ENCODE assay signal across 29 cellular contexts in genomic region chr16:1505912-1506311, GRCh38. TPM values are rescaled to one million over a fixed set of nuclear protein-coding genes. Genes with fewer than 3 reads are reported as not detected.
"Had no signal": no experiment of that assay in that cellular context is flagged by ENCODE, and none has a peak within 500 bp of the region (broad histone marks: within the 10 kb centered on the region; RNA-seq: fewer than 3 reads in every experiment).

No MANE protein-coding gene starts in this region.

- FAIRE-seq: colon, endothelial cell of umbilical vein, frontal cortex, kidney had no signal

- H3K4me2 ChIP-seq: hepatocyte had no signal

- ATAC-seq: foreskin keratinocyte, gastroesophageal sphincter, heart left ventricle, left lung, left ventricle myocardium superior, lower lobe of right lung, mucosa of descending colon had no signal

- H3K4me3 Mint-ChIP-seq: immature natural killer cell, mesothelial cell of epicardium had no signal

- H3K27ac Mint-ChIP-seq: immature natural killer cell, mesothelial cell of epicardium had no signal

- H3K79me2 ChIP-seq: hepatocyte had no signal

- H3K4me1 ChIP-seq: foreskin keratinocyte had no signal

- H3K4me3 ChIP-seq: coronary artery, dorsolateral prefrontal cortex, esophagus muscularis mucosa, gastroesophageal sphincter, heart left ventricle, hepatocyte, left lung, lower lobe of right lung, mucosa of descending colon had no signal

- H3K27me3 ChIP-seq: dorsolateral prefrontal cortex, esophagus muscularis mucosa, foreskin keratinocyte, gastroesophageal sphincter, heart left ventricle, hepatocyte, left lung had no signal

- H3K4me1 Mint-ChIP-seq: immature natural killer cell, mesothelial cell of epicardium had no signal

- DNase-seq: dermis blood vessel endothelial cell; dorsolateral prefrontal cortex; effector CD4-positive, alpha-beta T cell; effector memory CD4-positive, alpha-beta T cell; foreskin keratinocyte; hypothalamus; immature natural killer cell; islet precursor cell; kidney; kidney glomerular epithelial cell; left ventricle myocardium superior; lower lobe of right lung; mesenchymal stem cell had no signal

- H3K9me3 Mint-ChIP-seq: immature natural killer cell, mesothelial cell of epicardium had no signal

- H3K9me3 ChIP-seq: esophagus muscularis mucosa, gastroesophageal sphincter, heart left ventricle, left lung, lower lobe of right lung, mucosa of descending colon had no signal

- H3K27ac ChIP-seq: coronary artery, esophagus muscularis mucosa, foreskin keratinocyte, gastroesophageal sphincter, heart left ventricle, hepatocyte, left lung, lower lobe of right lung had no signal

- H2AFZ ChIP-seq: hepatocyte had no signal

RNA-seq across cellular contexts. Expression of gene PTX4, which starts 17.2 kb away (rescaled TPM):
- total RNA-seq: dermis blood vessel endothelial cell, epithelial cell of proximal tubule, fibroblast of lung, foreskin keratinocyte, frontal cortex, hepatocyte, kidney, left lung, left ventricle myocardium superior, lower leg skin, lower lobe of right lung, lung microvascular endothelial cell, mesothelial cell of epicardium, mucosa of descending colon had no signal
- polyA plus RNA-seq: endothelial cell of umbilical vein, esophagus, fibroblast of lung, foreskin keratinocyte, hepatocyte, immature natural killer cell had no signal

RNA-seq across cellular contexts. Expression of gene TMEM204, which starts 27.6 kb away (rescaled TPM):
- total RNA-seq: epithelial cell of proximal tubule had no signal
